1 cellular context compared by ENCODE assay signal in the genomic region with DNA sequence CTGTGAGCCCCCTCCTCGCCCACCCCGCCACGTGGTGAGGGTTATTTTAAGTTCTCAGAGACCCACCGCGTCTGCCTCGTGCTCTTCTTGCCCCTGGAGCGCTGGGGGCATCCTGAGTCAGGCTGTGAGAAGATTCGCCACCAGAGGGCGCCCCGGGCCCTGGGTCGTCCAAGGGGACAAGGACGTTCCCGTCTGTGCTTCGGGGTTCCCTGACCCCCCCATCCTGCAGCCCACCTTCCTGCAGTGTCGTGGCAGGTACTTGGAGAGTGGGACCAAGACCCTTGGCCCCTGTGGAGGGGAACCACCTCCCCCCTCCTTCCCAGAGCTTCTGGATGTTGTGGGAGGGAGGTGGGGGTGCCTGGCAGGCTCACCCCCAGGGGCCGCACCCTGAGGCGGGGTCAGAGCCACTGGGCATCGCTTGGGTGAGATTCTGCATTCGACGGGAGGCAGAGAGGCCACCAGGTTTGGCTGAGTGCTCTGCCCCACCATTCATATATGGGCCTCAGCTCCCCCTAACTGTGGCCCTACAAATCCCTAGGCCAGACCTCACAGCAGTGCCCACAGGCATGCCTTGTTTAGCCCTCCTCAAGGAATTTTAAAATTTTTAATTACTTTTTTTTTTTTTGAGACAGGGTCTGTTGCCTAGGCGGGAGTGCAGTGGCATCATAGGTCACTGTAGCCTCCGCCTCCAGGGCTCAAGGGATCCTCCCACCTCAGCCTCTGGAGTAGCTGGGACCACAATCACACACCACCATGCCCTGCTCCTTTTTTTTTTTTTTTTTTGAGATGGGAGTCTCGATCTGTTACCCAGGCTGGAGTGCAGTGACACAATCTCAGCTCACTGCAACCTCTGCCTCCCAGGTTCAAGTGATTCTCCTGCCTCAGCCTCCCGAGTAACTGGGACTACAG.
A peak's percentile ranks its signal among the peaks of the same experiment; 100 is the strongest.
TF ChIP-seq lines count a peak whose summit lies in the region.

No MANE protein-coding gene starts in this region.

TF ChIP-seq in A549, 52 proteins besides CTCF, POLR2A, EP300 and RAD21 (continued from another document):
- TF ChIP-seq FOSL2 (IDR thresholded peaks at IDR 0.05) = no peak
- TF ChIP-seq FOSL2 (CRISPR knock-in tag; IDR thresholded peaks at IDR 0.05) = peak; percentile 45; the same call in 1 of the 2 replicates
- TF ChIP-seq MYC (IDR thresholded peaks at IDR 0.05; ENCODE audit: borderline replicate concordance, low read length) = 0 out of 2 replicates have a peak, but pooled peaks have one; percentile 35
- peak; percentile 58; the same call in 1 of the 2 replicates for TF ChIP-seq MAZ (IDR thresholded peaks at IDR 0.05; ENCODE audit: borderline replicate concordance, low read depth, low read length)
- TF ChIP-seq CBX8 (IDR thresholded peaks at IDR 0.05) = no peak
- TF ChIP-seq ZC3H11A (IDR thresholded peaks at IDR 0.05) = no peak
- TF ChIP-seq RCOR1 (IDR thresholded peaks at IDR 0.05; ENCODE audit: low read depth, low read length) = no peak
- peak in 1 of 2 experiments; percentile 32; a peak in 3 of 5 replicates for TF ChIP-seq JUN (IDR thresholded peaks at IDR 0.05)
- TF ChIP-seq HOXA7 (CRISPR knock-in tag; IDR thresholded peaks at IDR 0.05) = peak; percentile 32; the same call in 1 of the 2 replicates
- no peak for TF ChIP-seq ESRRA (IDR thresholded peaks at IDR 0.05; ENCODE audit: borderline replicate concordance, low read length)
- TF ChIP-seq CHD4 (IDR thresholded peaks at IDR 0.05; ENCODE audit: borderline replicate concordance) = no peak
- TF ChIP-seq POLR2AphosphoS2 (conservative IDR thresholded peaks at IDR 0.05; ENCODE audit: low read length) = peak; percentile 88; the same call in 1 of the 2 replicates
